In genomic region chr7:129786179-129786514, GRCh38 we compare ENCODE assay signal across 30 cellular contexts.
DNase-seq lines count a peak whose midpoint lies in the region; ATAC-seq and TF ChIP-seq lines count a peak whose summit lies in the region.
"Had no signal": no experiment of that assay in that cellular context is flagged by ENCODE, and none has a peak within 500 bp of the region (broad histone marks: within the 10 kb centered on the region; RNA-seq: fewer than 3 reads in every experiment).

No MANE protein-coding gene starts in this region.

- TF ChIP-seq CTCF in WTC11 (IDR thresholded peaks at IDR 0.05): no peak
- no peak for TF ChIP-seq CTCF in upper lobe of left lung (IDR thresholded peaks at IDR 0.05)

- H3K27me3 Mint-ChIP-seq in stimulated activated naive CD8-positive, alpha-beta T cell treated with anti-CD3 and anti-CD28 coated beads, Interleukin-15, amount 100 ng/mL, for 72 hours: peaks cover 95% of the 10 kb centered on the region
- H3K27me3 Mint-ChIP-seq in WTC11 (ENCODE audit: low read depth): peaks cover 100% of the 10 kb centered on the region

- DNase-seq in stimulated activated naive CD8-positive, alpha-beta T cell treated with anti-CD3 and anti-CD28 coated beads, Interleukin-15, amount 100 ng/mL, for 72 hours: no peak
- DNase-seq in stimulated activated naive CD8-positive, alpha-beta T cell treated with anti-CD3 and anti-CD28 coated beads, Interleukin-15, Interleukin-2, amounts not matched to agents 100 U/mL and 50 U/mL, for 24 hours: no peak
- DNase-seq in WTC11 (ENCODE audit: low spot score) (peak; percentile 10), upper lobe of left lung (no peak), NCI-H2029 treated with DMSO at 0.1 percent for 48 hours (lab: John Stamatoyannopoulos, UW) (no peak)
- DNase-seq: ACHN; activated CD4-positive, CD25-positive, alpha-beta regulatory T cell treated with anti-CD3 and anti-CD28 coated beads, Interleukin-2, amount 50 U/mL, for 72 hours; C1 segment of cervical spinal cord; cerebellar nuclear complex; DMS 273 treated with DMSO at 0.1 percent for 48 hours; effector CD4-positive, alpha-beta T cell; foreskin melanocyte; hippocampal formation; NCI-H1105 treated with DMSO at 0.1 percent for 48 hours; NCI-H2081; NCI-H345; nucleus accumbens; PC-3; SIG-M5; stimulated activated CD4-positive, alpha-beta T cell treated with anti-CD3 and anti-CD28 coated beads, Interleukin-4, amount 100 ng/mL, for 24 hours; upper lobe of right lung had no signal

- TF ChIP-seq EP300 in upper lobe of left lung (IDR thresholded peaks at IDR 0.05): no peak

- ATAC-seq in stimulated activated naive CD8-positive, alpha-beta T cell treated with anti-CD3 and anti-CD28 coated beads, Interleukin-15, amount 100 ng/mL, for 72 hours: no peak
- no peak for ATAC-seq in stimulated activated naive CD8-positive, alpha-beta T cell treated with anti-CD3 and anti-CD28 coated beads, Interleukin-15, Interleukin-2, amounts not matched to agents 100 U/mL and 50 U/mL, for 24 hours
- no peak for ATAC-seq in WTC11
- ATAC-seq in upper lobe of left lung (ENCODE audit: low FRiP score in 2 of 2): no peak
- ATAC-seq in HG03139 (IDR thresholded peaks at IDR 0.05; ENCODE audit: unreplicated experiment): no peak
- no peak for ATAC-seq in GM21367 (IDR thresholded peaks at IDR 0.05; ENCODE audit: unreplicated experiment)
- ATAC-seq: esophagus mucosa, PC-3, upper lobe of right lung had no signal

- no peak for TF ChIP-seq POLR2A in upper lobe of left lung (IDR thresholded peaks at IDR 0.05)

- H3K36me3 Mint-ChIP-seq in WTC11: no peaks in the 10 kb centered on the region
- H3K36me3 Mint-ChIP-seq: activated naive CD4-positive, alpha-beta T cell treated with anti-CD3 and anti-CD28 coated beads, Interleukin-2, amount 50 U/mL, for 24 hours had no signal

- H3K9ac ChIP-seq in iPS-15b (ENCODE audit: low read depth, low read length): no peak overlapping the region

- H3K9me3 Mint-ChIP-seq in stimulated activated naive CD8-positive, alpha-beta T cell treated with anti-CD3 and anti-CD28 coated beads, Interleukin-15, amount 100 ng/mL, for 72 hours: no peaks in the 10 kb centered on the region
- no peaks in the 10 kb centered on the region for H3K9me3 Mint-ChIP-seq in WTC11
- H3K9me3 Mint-ChIP-seq: activated naive CD4-positive, alpha-beta T cell treated with anti-CD3 and anti-CD28 coated beads, Interleukin-2, amount 50 U/mL, for 24 hours; activated T-cell treated with anti-CD3 and anti-CD28 coated beads, Interleukin-2, amount 50 U/mL, for 24 hours; stimulated activated naive CD8-positive, alpha-beta T cell treated with anti-CD3 and anti-CD28 coated beads, Interleukin-15, Interleukin-2, amounts not matched to agents 100 ng/mL and 50 ng/mL, for 24 hours had no signal

- H3K27me3 ChIP-seq in iPS-15b (ENCODE audit: control insufficient read depth, insufficient read depth, low read length): peaks cover 95% of the 10 kb centered on the region
- peaks cover 6 to 59% (median 40%) of the 10 kb centered on the region in 4 donors for H3K27me3 ChIP-seq in upper lobe of left lung

- H3K27ac Mint-ChIP-seq in stimulated activated naive CD8-positive, alpha-beta T cell treated with anti-CD3 and anti-CD28 coated beads, Interleukin-15, amount 100 ng/mL, for 72 hours: no peak overlapping the region
- no peak overlapping the region for H3K27ac Mint-ChIP-seq in WTC11
- H3K27ac Mint-ChIP-seq: activated naive CD4-positive, alpha-beta T cell treated with anti-CD3 and anti-CD28 coated beads, Interleukin-2, amount 50 U/mL, for 24 hours; activated T-cell treated with anti-CD3 and anti-CD28 coated beads, Interleukin-2, amount 50 U/mL, for 24 hours; stimulated activated naive CD8-positive, alpha-beta T cell treated with anti-CD3 and anti-CD28 coated beads, Interleukin-15, Interleukin-2, amounts not matched to agents 100 ng/mL and 50 ng/mL, for 24 hours had no signal

- WGBS in upper lobe of left lung, 2 donors: 12 to 17% methylated on average over 6 to 8 of the region's 8 CpGs

- POLR2A ChIA-PET in WTC11 (lab: Charles Lee): interaction anchor here (1.0 to 1.2 kb wide), 2 partner anchors 34 to 164 kb away, joined by 4 to 5 read pairs; no protein-coding TSS in a partner anchor

- peak overlapping the region; percentile 39 for H3K4me3 ChIP-seq in iPS-15b (ENCODE audit: low read depth, low read length)
- H3K4me3 ChIP-seq in upper lobe of left lung: no peak overlapping the region
- H3K4me3 ChIP-seq: lung, upper lobe of right lung had no signal

- no peaks in the 10 kb centered on the region for H3K36me3 ChIP-seq in iPS-15b (ENCODE audit: control insufficient read depth, insufficient read depth, low read length)
- no peaks in the 10 kb centered on the region for H3K36me3 ChIP-seq in upper lobe of left lung
- H3K36me3 ChIP-seq: spleen, upper lobe of right lung had no signal

- no peak overlapping the region for H3K27ac ChIP-seq in upper lobe of left lung
- H3K27ac ChIP-seq: upper lobe of right lung had no signal

- CTCF ChIA-PET in WTC11 (lab: Charles Lee): interaction anchor here (0.7 to 3.7 kb wide), 5 partner anchors 9 to 44 kb away, joined by 3 to 19 read pairs (median 4); no protein-coding TSS in a partner anchor

- peak overlapping the region; percentile 58 to 79 for H3K4me3 Mint-ChIP-seq in stimulated activated naive CD8-positive, alpha-beta T cell treated with anti-CD3 and anti-CD28 coated beads, Interleukin-15, amount 100 ng/mL, for 72 hours
- H3K4me3 Mint-ChIP-seq in WTC11: peak overlapping the region; percentile 63

- peaks cover 51% of the 10 kb centered on the region for H3K4me1 Mint-ChIP-seq in stimulated activated naive CD8-positive, alpha-beta T cell treated with anti-CD3 and anti-CD28 coated beads, Interleukin-15, amount 100 ng/mL, for 72 hours
- H3K4me1 Mint-ChIP-seq in WTC11: peaks cover 45% of the 10 kb centered on the region

- H3K4me1 ChIP-seq in iPS-15b (ENCODE audit: control insufficient read depth, insufficient read depth, low read length) (peaks cover 12% of the 10 kb centered on the region), upper lobe of left lung (peaks cover 39 to 48% (median 44%) of the 10 kb centered on the region in 4 donors)

- no peaks in the 10 kb centered on the region for H3K9me3 ChIP-seq in iPS-15b (ENCODE audit: control insufficient read depth, insufficient read depth, low read length)
- H3K9me3 ChIP-seq in upper lobe of left lung: no peaks in the 10 kb centered on the region
- H3K9me3 ChIP-seq: spleen, upper lobe of right lung had no signal

TF ChIP-seq in WTC11, 78 proteins besides CTCF, POLR2A, EP300 and RAD21:
- no peak for TF ChIP-seq ZNF232 (CRISPR knock-in tag; IDR thresholded peaks at IDR 0.05)
- no peak for TF ChIP-seq ZNF423 (CRISPR knock-in tag; IDR thresholded peaks at IDR 0.05)
